Comparison of ENCODE assay signal across 31 cellular contexts in the genomic region with DNA sequence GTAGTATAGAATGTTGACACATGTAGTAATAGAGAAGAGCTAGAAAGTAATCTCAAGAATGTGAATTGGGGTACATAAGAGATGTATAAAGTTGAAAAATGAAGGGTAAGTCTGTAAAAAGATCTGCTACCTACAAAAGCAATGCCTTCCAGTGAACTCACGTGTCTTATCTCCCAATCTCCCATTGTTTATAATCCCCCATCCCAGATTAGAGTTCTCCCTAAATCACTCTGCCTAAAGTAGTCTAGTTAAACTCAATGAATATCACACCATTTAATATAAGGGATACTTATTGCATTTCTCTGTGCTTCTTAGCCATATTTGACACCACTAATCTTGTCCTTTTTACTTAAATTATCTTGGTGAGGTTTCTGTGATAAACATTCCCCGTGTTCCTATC. TPM values are rescaled to one million over a fixed set of nuclear protein-coding genes. Genes with fewer than 3 reads are reported as not detected.
"Had no signal": no experiment of that assay in that cellular context is flagged by ENCODE, and none has a peak within 500 bp of the region (broad histone marks: within the 10 kb centered on the region; RNA-seq: fewer than 3 reads in every experiment).

No MANE protein-coding gene starts in this region.

- H3K27me3 ChIP-seq: brain microvascular endothelial cell, colonic mucosa, esophagus squamous epithelium had no signal

- H3K4me1 ChIP-seq: colonic mucosa had no signal

- H3K4me3 Mint-ChIP-seq: activated CD4-positive, alpha-beta memory T cell treated with anti-CD3 and anti-CD28 coated beads for 36 hours; activated CD4-positive, alpha-beta T cell treated with anti-CD3 and anti-CD28 coated beads for 36 hours; activated CD4-positive, alpha-beta T cell treated with anti-CD3 and anti-CD28 coated beads, Interleukin-2, amount 10 ng/mL, durations not matched to agents 24 days and 14 days; activated naive CD4-positive, alpha-beta T cell treated with anti-CD3 and anti-CD28 coated beads, Interleukin-2, amount 10 ng/mL, durations not matched to agents 7 days and 5 days; activated naive CD8-positive, alpha-beta T cell treated with anti-CD3 and anti-CD28 coated beads, Interleukin-2, amount 10 ng/mL, durations not matched to agents 7 days and 5 days; activated T-cell treated with anti-CD3 and anti-CD28 coated beads, Interleukin-2, amount 50 U/mL, for 24 hours; activated T-cell treated with anti-CD3 and anti-CD28 coated beads, Interleukin-2, amount 50 U/mL, for 72 hours had no signal

- H3K27ac ChIP-seq: brain microvascular endothelial cell, colonic mucosa, epithelial cell of prostate, esophagus squamous epithelium had no signal

- H3K9me3 ChIP-seq: esophagus squamous epithelium had no signal

- H3K9me3 Mint-ChIP-seq: activated CD4-positive, alpha-beta T cell treated with anti-CD3 and anti-CD28 coated beads, Interleukin-2, amount 10 ng/mL, durations not matched to agents 24 days and 14 days; activated naive CD8-positive, alpha-beta T cell treated with anti-CD3 and anti-CD28 coated beads, Interleukin-2, amount 10 ng/mL, durations not matched to agents 7 days and 5 days had no signal

- H3K27ac Mint-ChIP-seq: activated CD4-positive, alpha-beta memory T cell treated with anti-CD3 and anti-CD28 coated beads for 36 hours; activated CD4-positive, alpha-beta T cell treated with anti-CD3 and anti-CD28 coated beads for 36 hours; activated CD4-positive, alpha-beta T cell treated with anti-CD3 and anti-CD28 coated beads, Interleukin-2, amount 10 ng/mL, durations not matched to agents 24 days and 14 days; activated naive CD4-positive, alpha-beta T cell treated with anti-CD3 and anti-CD28 coated beads, Interleukin-2, amount 10 ng/mL, durations not matched to agents 7 days and 5 days; activated naive CD4-positive, alpha-beta T cell treated with anti-CD3 and anti-CD28 coated beads, Interleukin-2, amount 50 U/mL, for 72 hours; activated naive CD8-positive, alpha-beta T cell treated with anti-CD3 and anti-CD28 coated beads, Interleukin-2, amount 10 ng/mL, durations not matched to agents 7 days and 5 days; activated T-cell treated with anti-CD3 and anti-CD28 coated beads, Interleukin-2, amount 50 U/mL, for 24 hours; activated T-cell treated with anti-CD3 and anti-CD28 coated beads, Interleukin-2, amount 50 U/mL, for 72 hours had no signal

- H3K36me3 Mint-ChIP-seq: activated CD4-positive, alpha-beta memory T cell treated with anti-CD3 and anti-CD28 coated beads for 36 hours; activated naive CD4-positive, alpha-beta T cell treated with anti-CD3 and anti-CD28 coated beads, Interleukin-2, amount 10 ng/mL, durations not matched to agents 7 days and 5 days; activated naive CD8-positive, alpha-beta T cell treated with anti-CD3 and anti-CD28 coated beads, Interleukin-2, amount 10 ng/mL, durations not matched to agents 7 days and 5 days had no signal

- H3K36me3 ChIP-seq: brain microvascular endothelial cell, colonic mucosa, esophagus squamous epithelium had no signal

- H3K4me3 ChIP-seq: colonic mucosa, esophagus squamous epithelium had no signal

- H3K4me1 Mint-ChIP-seq: activated CD4-positive, alpha-beta T cell treated with anti-CD3 and anti-CD28 coated beads for 36 hours; activated CD4-positive, alpha-beta T cell treated with anti-CD3 and anti-CD28 coated beads, Interleukin-2, amount 10 ng/mL, durations not matched to agents 24 days and 14 days; activated naive CD4-positive, alpha-beta T cell treated with anti-CD3 and anti-CD28 coated beads, Interleukin-2, amount 10 ng/mL, durations not matched to agents 7 days and 5 days; activated naive CD8-positive, alpha-beta T cell treated with anti-CD3 and anti-CD28 coated beads, Interleukin-2, amount 10 ng/mL, durations not matched to agents 7 days and 5 days had no signal

- ATAC-seq: activated CD4-positive, alpha-beta T cell treated with anti-CD3 and anti-CD28 coated beads for 36 hours; activated naive CD4-positive, alpha-beta T cell treated with anti-CD3 and anti-CD28 coated beads, Interleukin-2, amount 50 U/mL, for 72 hours; activated T-cell treated with anti-CD3 and anti-CD28 coated beads, Interleukin-2, amount 50 U/mL, for 72 hours had no signal

- DNase-seq: activated CD4-positive, alpha-beta memory T cell treated with anti-CD3 and anti-CD28 coated beads for 36 hours; activated CD4-positive, alpha-beta T cell treated with anti-CD3 and anti-CD28 coated beads for 36 hours; activated CD4-positive, alpha-beta T cell treated with anti-CD3 and anti-CD28 coated beads, Interleukin-2, amount 10 ng/mL, durations not matched to agents 24 days and 14 days; activated CD4-positive, CD25-positive, alpha-beta regulatory T cell; activated CD4-positive, CD25-positive, alpha-beta regulatory T cell treated with anti-CD3 and anti-CD28 coated beads, Interleukin-2, amount 50 U/mL, for 72 hours; activated CD8-positive, alpha-beta memory T cell treated with anti-CD3 and anti-CD28 coated beads, Interleukin-2, amount 50 U/mL, for 48 hours; activated gamma-delta T cell; activated naive CD4-positive, alpha-beta T cell; activated naive CD4-positive, alpha-beta T cell treated with anti-CD3 and anti-CD28 coated beads, Interleukin-2, amount 10 ng/mL, durations not matched to agents 7 days and 5 days; activated naive CD8-positive, alpha-beta T cell treated with anti-CD3 and anti-CD28 coated beads, Interleukin-2, amount 10 ng/mL, durations not matched to agents 7 days and 5 days; activated T-cell treated with anti-CD3 and anti-CD28 coated beads for 4 hours; activated T-cell treated with anti-CD3 and anti-CD28 coated beads, Interleukin-2, amount 50 U/mL, for 24 hours; activated T-cell treated with anti-CD3 and anti-CD28 coated beads, Interleukin-2, amount 50 U/mL, for 72 hours; brain microvascular endothelial cell; central memory CD4-positive, alpha-beta T cell; cerebellar nuclear complex; colonic mucosa; effector CD8-positive, alpha-beta T cell; esophagus squamous epithelium; foreskin melanocyte; head of caudate nucleus; T-helper 2 cell had no signal

- H3K27me3 Mint-ChIP-seq: activated CD4-positive, alpha-beta memory T cell treated with anti-CD3 and anti-CD28 coated beads for 36 hours; activated CD4-positive, alpha-beta T cell treated with anti-CD3 and anti-CD28 coated beads for 36 hours; activated CD4-positive, alpha-beta T cell treated with anti-CD3 and anti-CD28 coated beads, Interleukin-2, amount 10 ng/mL, durations not matched to agents 24 days and 14 days; activated naive CD4-positive, alpha-beta T cell treated with anti-CD3 and anti-CD28 coated beads, Interleukin-2, amount 10 ng/mL, durations not matched to agents 7 days and 5 days; activated naive CD8-positive, alpha-beta T cell treated with anti-CD3 and anti-CD28 coated beads, Interleukin-2, amount 10 ng/mL, durations not matched to agents 7 days and 5 days; activated T-cell treated with anti-CD3 and anti-CD28 coated beads, Interleukin-2, amount 50 U/mL, for 24 hours had no signal

RNA-seq across cellular contexts. Expression of a gene that starts 6.6 kb away (rescaled TPM):
- total RNA-seq: activated CD4-positive, alpha-beta memory T cell treated with anti-CD3 and anti-CD28 coated beads for 36 hours; activated CD4-positive, alpha-beta T cell treated with anti-CD3 and anti-CD28 coated beads for 36 hours; activated CD4-positive, alpha-beta T cell treated with anti-CD3 and anti-CD28 coated beads, Interleukin-2, amount 10 ng/mL, durations not matched to agents 24 days and 14 days; activated naive CD4-positive, alpha-beta T cell treated with anti-CD3 and anti-CD28 coated beads, Interleukin-2, amount 50 U/mL, for 72 hours; activated naive CD8-positive, alpha-beta T cell treated with anti-CD3 and anti-CD28 coated beads, Interleukin-2, amount 10 ng/mL, durations not matched to agents 7 days and 5 days; activated T-cell treated with anti-CD3 and anti-CD28 coated beads, Interleukin-2, amount 50 U/mL, for 72 hours; astrocyte; bronchial epithelial cell; dermis microvascular lymphatic vessel endothelial cell; endothelial cell of umbilical vein; esophagus squamous epithelium; fibroblast of lung; fibroblast of villous mesenchyme; T-helper 1 cell treated with Interleukin-12 subunit alpha and Interleukin-12 subunit beta and Interleukin-4 antibody, amounts not matched to agents 30 ng/mL and 1 ng/mL, for 36 hours had no signal
- polyA plus RNA-seq: endothelial cell of umbilical vein, fibroblast of lung had no signal
